ENCODE assay signal across 1 cellular context in genomic region chr5:109191153-109191558, GRCh38.
TF ChIP-seq lines count a peak whose summit lies in the region.

No MANE protein-coding gene starts in this region.

TF ChIP-seq in HCT116, 20 proteins besides CTCF, POLR2A, EP300 and RAD21 (continued from another document):
- TF ChIP-seq, protein P1, sequence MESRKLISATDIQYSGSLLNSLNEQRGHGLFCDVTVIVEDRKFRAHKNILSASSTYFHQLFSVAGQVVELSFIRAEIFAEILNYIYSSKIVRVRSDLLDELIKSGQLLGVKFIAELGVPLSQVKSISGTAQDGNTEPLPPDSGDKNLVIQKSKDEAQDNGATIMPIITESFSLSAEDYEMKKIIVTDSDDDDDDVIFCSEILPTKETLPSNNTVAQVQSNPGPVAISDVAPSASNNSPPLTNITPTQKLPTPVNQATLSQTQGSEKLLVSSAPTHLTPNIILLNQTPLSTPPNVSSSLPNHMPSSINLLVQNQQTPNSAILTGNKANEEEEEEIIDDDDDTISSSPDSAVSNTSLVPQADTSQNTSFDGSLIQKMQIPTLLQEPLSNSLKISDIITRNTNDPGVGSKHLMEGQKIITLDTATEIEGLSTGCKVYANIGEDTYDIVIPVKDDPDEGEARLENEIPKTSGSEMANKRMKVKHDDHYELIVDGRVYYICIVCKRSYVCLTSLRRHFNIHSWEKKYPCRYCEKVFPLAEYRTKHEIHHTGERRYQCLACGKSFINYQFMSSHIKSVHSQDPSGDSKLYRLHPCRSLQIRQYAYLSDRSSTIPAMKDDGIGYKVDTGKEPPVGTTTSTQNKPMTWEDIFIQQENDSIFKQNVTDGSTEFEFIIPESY (IDR thresholded peaks at IDR 0.05; ENCODE audit: extremely low read depth, insufficient replicate concordance, low read length): no peak
